ENCODE assay signal across 11 cellular contexts in genomic region chr2:953975-954686, GRCh38. TPM values are rescaled to one million over a fixed set of nuclear protein-coding genes. Genes with fewer than 3 reads are reported as not detected.
A peak's percentile ranks its signal among the peaks of the same experiment; 100 is the strongest.
DNase-seq lines count a peak whose midpoint lies in the region; ATAC-seq and TF ChIP-seq lines count a peak whose summit lies in the region.
"Had no signal": no experiment of that assay in that cellular context is flagged by ENCODE, and none has a peak within 500 bp of the region (broad histone marks: within the 10 kb centered on the region; RNA-seq: fewer than 3 reads in every experiment).

No MANE protein-coding gene starts in this region.

- peak overlapping the region in 1 of 5 experiments; percentile 3 for H3K27ac Mint-ChIP-seq in brain
- peak overlapping the region in 4 of 10 donors; percentile 44 to 85 (median 77) for H3K27ac Mint-ChIP-seq in naive thymus-derived CD8-positive, alpha-beta T cell
- H3K27ac Mint-ChIP-seq: activated naive CD4-positive, alpha-beta T cell treated with anti-CD3 and anti-CD28 coated beads, Interleukin-2, amount 50 U/mL, for 24 hours; T-helper 17 cell had no signal

- H3K36me3 Mint-ChIP-seq in brain: no peaks in the 10 kb centered on the region
- H3K36me3 Mint-ChIP-seq in naive thymus-derived CD8-positive, alpha-beta T cell: no peaks in the 10 kb centered on the region
- H3K36me3 Mint-ChIP-seq: activated naive CD4-positive, alpha-beta T cell treated with anti-CD3 and anti-CD28 coated beads, Interleukin-2, amount 50 U/mL, for 24 hours had no signal

- TF ChIP-seq CTCF in brain (conservative IDR thresholded peaks at IDR 0.05): peak; percentile 55 to 67

- H3K4me3 ChIP-seq in Karpas-422 (ENCODE audit: low read length): no peak overlapping the region

- no peaks in the 10 kb centered on the region for H3K36me3 ChIP-seq in Karpas-422 (ENCODE audit: insufficient read depth, low read length)

- no peak for TF ChIP-seq EP300 in Ishikawa (IDR thresholded peaks at IDR 0.05; ENCODE audit: borderline replicate concordance)

- in situ Hi-C loops in Caki2 (cut with HindIII; ENCODE audit: low pct_unique_long_range_greater_than_20kb, low sequenced_read_pairs): no loop called here

- no peak overlapping the region for H3K9ac ChIP-seq in Karpas-422 (ENCODE audit: low read length)

- DNase-seq in Caki2 (ENCODE audit: low read depth) (peak; percentile 27), Karpas-422 (no peak), D341Med (ENCODE audit: low spot score) (no peak), SIG-M5 (lab: John Stamatoyannopoulos, UW) (no peak)
- no peak for DNase-seq in naive thymus-derived CD8-positive, alpha-beta T cell
- DNase-seq: MV-4-11, T-helper 17 cell had no signal

- H3K9me3 Mint-ChIP-seq in brain: peaks cover 0 to 3% (median 0%) of the 10 kb centered on the region in 5 experiments
- H3K9me3 Mint-ChIP-seq in naive thymus-derived CD8-positive, alpha-beta T cell: no peaks in the 10 kb centered on the region
- H3K9me3 Mint-ChIP-seq: activated naive CD4-positive, alpha-beta T cell treated with anti-CD3 and anti-CD28 coated beads, Interleukin-2, amount 50 U/mL, for 24 hours had no signal

- ATAC-seq in naive thymus-derived CD8-positive, alpha-beta T cell: no peak
- ATAC-seq: T-helper 17 cell had no signal

- no peaks in the 10 kb centered on the region for H3K9me3 ChIP-seq in Karpas-422 (ENCODE audit: low read length)

- peaks cover 4% of the 10 kb centered on the region; the same call in 1 of the 2 replicates for H3K4me1 ChIP-seq in Karpas-422 (ENCODE audit: low read length)

- no peaks in the 10 kb centered on the region for H3K9me2 ChIP-seq in Karpas-422 (replicated peaks; ENCODE audit: insufficient read depth, low read length)

- no peak overlapping the region for H3K27ac ChIP-seq in Karpas-422 (ENCODE audit: low read length)

- POLR2A ChIA-PET in naive thymus-derived CD8-positive, alpha-beta T cell (lab: Charles Lee): interaction anchor here (2.8 kb wide), 1 partner anchor 20 kb away, joined by 18 read pairs; no protein-coding TSS in a partner anchor

- H2AFZ ChIP-seq in Karpas-422 (ENCODE audit: low read length): no peak overlapping the region

- peaks cover 40% of the 10 kb centered on the region for H3K27me3 Mint-ChIP-seq in brain
- peaks cover 4 to 31% (median 7%) of the 10 kb centered on the region in 5 donors for H3K27me3 Mint-ChIP-seq in naive thymus-derived CD8-positive, alpha-beta T cell

- peak; percentile 34; the same call in 1 of the 2 replicates for TF ChIP-seq RAD21 in Ishikawa (IDR thresholded peaks at IDR 0.05; ENCODE audit: low read depth)

- H3K4me3 Mint-ChIP-seq in brain: peak overlapping the region in 3 of 5 experiments; percentile 5 to 39 (median 24)
- H3K4me3 Mint-ChIP-seq in naive thymus-derived CD8-positive, alpha-beta T cell: peak overlapping the region in 8 of 10 donors; percentile 15 to 57 (median 42)
- H3K4me3 Mint-ChIP-seq: activated naive CD4-positive, alpha-beta T cell treated with anti-CD3 and anti-CD28 coated beads, Interleukin-2, amount 50 U/mL, for 24 hours; T-helper 17 cell had no signal

- no peak overlapping the region for H3K4me2 ChIP-seq in Karpas-422 (ENCODE audit: low read depth, low read length, poor library complexity, severe bottlenecking)

- H3K27me3 ChIP-seq in Karpas-422 (ENCODE audit: low read length): no peaks in the 10 kb centered on the region

- H3K79me2 ChIP-seq in Karpas-422 (ENCODE audit: low read length): no peaks in the 10 kb centered on the region

- no peaks in the 10 kb centered on the region for H4K20me1 ChIP-seq in Karpas-422 (ENCODE audit: insufficient read depth, low read depth, low read length)

- H3K4me1 Mint-ChIP-seq in brain: peaks cover 51% of the 10 kb centered on the region
- H3K4me1 Mint-ChIP-seq in naive thymus-derived CD8-positive, alpha-beta T cell: peaks cover 24 to 51% (median 42%) of the 10 kb centered on the region in 4 donors

TF ChIP-seq in Ishikawa, 13 proteins besides CTCF, POLR2A, EP300 and RAD21:
- no peak for TF ChIP-seq REST (IDR thresholded peaks at IDR 0.05; ENCODE audit: low read depth)
- TF ChIP-seq CEBPB (IDR thresholded peaks at IDR 0.05): no peak
- no peak for TF ChIP-seq ZBTB7A (IDR thresholded peaks at IDR 0.05; ENCODE audit: low read depth)
- TF ChIP-seq TEAD4 (IDR thresholded peaks at IDR 0.05): no peak
- TF ChIP-seq YY1 (IDR thresholded peaks at IDR 0.05; ENCODE audit: low read depth): no peak
- TF ChIP-seq EGR1 (IDR thresholded peaks at IDR 0.05): no peak
- TF ChIP-seq MAX (IDR thresholded peaks at IDR 0.05): no peak
- no peak for TF ChIP-seq CREB1 (IDR thresholded peaks at IDR 0.05; ENCODE audit: low read depth)
- TF ChIP-seq USF1 (IDR thresholded peaks at IDR 0.05): no peak

RNA-seq across cellular contexts. Expression of gene SNTG2, which starts 3.5 kb away (rescaled TPM):
- total RNA-seq in Caki2 (2014; rRNA removed; shearing (Covaris generic); ENCODE audit: low replicate concordance): not detected in 2 replicates
- polyA plus RNA-seq in brain (ENCODE audit: insufficient read depth, low read depth, low replicate concordance): 1.9 TPM
- total RNA-seq in naive thymus-derived CD8-positive, alpha-beta T cell: 1 to 10 TPM; 4.2 to 8.8 TPM
- polyA plus RNA-seq in naive thymus-derived CD8-positive, alpha-beta T cell: 1 to 10 TPM in 1 of 3 donors, under 1 TPM in 2; 0.66 to 1.2 (median 0.94) TPM
- not detected in 2 replicates for total RNA-seq in Karpas-422 (2014; rRNA removed; shearing (Covaris generic); ENCODE audit: low replicate concordance)
- total RNA-seq: pulmonary artery endothelial cell had no signal
